In the genomic region with DNA sequence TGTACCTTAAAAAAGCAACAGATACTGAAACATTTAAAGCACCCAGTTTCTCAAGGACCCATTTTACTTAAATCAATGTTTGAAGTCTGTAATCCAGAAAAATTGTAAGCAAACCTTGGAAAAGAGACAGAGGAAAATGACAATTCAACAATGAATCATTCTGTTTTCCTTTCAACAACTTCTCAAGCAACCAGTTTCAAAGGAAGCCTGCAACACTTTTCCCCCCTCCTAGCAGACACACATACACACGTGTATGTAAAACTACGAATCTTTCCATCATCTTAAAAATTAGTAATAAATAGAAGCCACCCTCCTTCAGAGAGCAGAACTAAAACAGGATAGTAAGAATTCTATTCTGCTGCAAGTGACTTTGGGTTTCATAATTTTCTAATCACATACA, we compare ENCODE assay signal across 8 cellular contexts. TPM values are rescaled to one million over a fixed set of nuclear protein-coding genes. Genes with fewer than 3 reads are reported as not detected.
A peak's percentile ranks its signal among the peaks of the same experiment; 100 is the strongest.
DNase-seq lines count a peak whose midpoint lies in the region; ATAC-seq and TF ChIP-seq lines count a peak whose summit lies in the region.

No MANE protein-coding gene starts in this region.

- in situ Hi-C loops in gastrocnemius medialis (cut with MboI; ENCODE audit: low sequenced_read_pairs in 4 of 4): no loop called here

- no peaks in the 10 kb centered on the region for H3K36me3 Mint-ChIP-seq in activated T-cell treated with anti-CD3 and anti-CD28 coated beads, Interleukin-2, amount 50 U/mL, for 4 hours (ENCODE audit: insufficient read depth)

- H3K36me3 ChIP-seq in WERI-Rb-1 (no peaks in the 10 kb centered on the region), gastrocnemius medialis (no peaks in the 10 kb centered on the region)

- no peak for TF ChIP-seq POLR2A in gastrocnemius medialis (IDR thresholded peaks at IDR 0.05)

- H3K4me1 Mint-ChIP-seq in activated T-cell treated with anti-CD3 and anti-CD28 coated beads, Interleukin-2, amount 50 U/mL, for 4 hours (ENCODE audit: low read depth): peaks cover 45% of the 10 kb centered on the region

- peaks cover 44 to 54% of the 10 kb centered on the region in 2 donors for H3K4me1 ChIP-seq in gastrocnemius medialis

- POLR2A ChIA-PET in GM10248 (lab: Yijun Ruan, JAX): no interaction called here

- TF ChIP-seq CTCF in WERI-Rb-1 (IDR thresholded peaks at IDR 0.05; ENCODE audit: low read depth, low read length) (no peak), gastrocnemius medialis (IDR thresholded peaks at IDR 0.05 in 4 of 5, conservative IDR thresholded peaks at IDR 0.05 in 1 of 5) (no peak), GM10248 (IDR thresholded peaks at IDR 0.05; ENCODE audit: control extremely low read depth, extremely low read depth, low read depth, missing control alignments) (no peak)

- H3K4me3 ChIP-seq in WERI-Rb-1 (ENCODE audit: low read depth, low read length): peak overlapping the region; percentile 87
- H3K4me3 ChIP-seq in gastrocnemius medialis: peak overlapping the region; percentile 82 to 96 (median 94)

- peak overlapping the region; percentile 86 for H3K27ac ChIP-seq in WERI-Rb-1
- peak overlapping the region; percentile 97 to 99 (median 98) for H3K27ac ChIP-seq in gastrocnemius medialis

- H3K9me3 Mint-ChIP-seq in activated T-cell treated with anti-CD3 and anti-CD28 coated beads, Interleukin-2, amount 50 U/mL, for 4 hours: no peaks in the 10 kb centered on the region

- H3K4me3 Mint-ChIP-seq in activated T-cell treated with anti-CD3 and anti-CD28 coated beads, Interleukin-2, amount 50 U/mL, for 4 hours: peak overlapping the region; percentile 96

- CTCF ChIA-PET in GM10248 (lab: Yijun Ruan, JAX): interaction anchor here (1.3 to 2.5 kb wide), 2 partner anchors 33 to 90 kb away, joined by 9 to 11 read pairs; no protein-coding TSS in a partner anchor

- DNase-seq in activated T-cell treated with anti-CD3 and anti-CD28 coated beads, Interleukin-2, amount 50 U/mL, for 4 hours: no peak
- no peak for DNase-seq in activated T-cell treated with anti-CD3 and anti-CD28 coated beads, Interleukin-2, amount 50 U/mL, for 1 hour
- DNase-seq in WERI-Rb-1: no peak
- DNase-seq in glomerular visceral epithelial cell (ENCODE audit: extremely low spot score): peak; percentile 19
- no peak for DNase-seq in gastrocnemius medialis
- DNase-seq in GM10248 (ENCODE audit: extremely low spot score): no peak
- no peak for DNase-seq in NCI-H1694 treated with DMSO at 0.1 percent for 48 hours (lab: John Stamatoyannopoulos, UW)
- DNase-seq in NCI-H2107 treated with DMSO at 0.1 percent for 48 hours (lab: John Stamatoyannopoulos, UW; ENCODE audit: unreplicated experiment): no peak

- H3K9me3 ChIP-seq in WERI-Rb-1 (ENCODE audit: severe bottlenecking) (no peaks in the 10 kb centered on the region), gastrocnemius medialis (no peaks in the 10 kb centered on the region)

- H3K27me3 ChIP-seq in WERI-Rb-1 (ENCODE audit: insufficient read depth, low read depth, severe bottlenecking) (no peaks in the 10 kb centered on the region), gastrocnemius medialis (no peaks in the 10 kb centered on the region)

- ATAC-seq in activated T-cell treated with anti-CD3 and anti-CD28 coated beads, Interleukin-2, amount 50 U/mL, for 4 hours: no peak
- ATAC-seq in gastrocnemius medialis: no peak

- intact Hi-C loops in gastrocnemius medialis (cut with DNase I; ENCODE audit: low total_unique reads): loop anchor here (5.0 to 10.0 kb wide), 2 partner anchors 171 to 442 kb away; no protein-coding TSS in a partner anchor

- H3K27me3 Mint-ChIP-seq in activated T-cell treated with anti-CD3 and anti-CD28 coated beads, Interleukin-2, amount 50 U/mL, for 4 hours (ENCODE audit: low read depth): peaks cover 6% of the 10 kb centered on the region

RNA-seq across cellular contexts. Expression of gene RERE, which starts 1.1 kb away (rescaled TPM):
- total RNA-seq in activated T-cell treated with anti-CD3 and anti-CD28 coated beads, Interleukin-2, amount 50 U/mL, for 4 hours: 10 to 100 TPM; 40.5 to 53.4 (median 47.8) TPM
- total RNA-seq in gastrocnemius medialis: 100 to 1,000 TPM in 3 of 4 donors, 10 to 100 TPM in 1; 60.8 to 106 (median 102) TPM
